Comparison of ENCODE assay signal across 19 cellular contexts in genomic region chr11:122398167-122398566, GRCh38.
DNase-seq lines count a peak whose midpoint lies in the region; ATAC-seq, FAIRE-seq and TF ChIP-seq lines count a peak whose summit lies in the region.
"Had no signal": no experiment of that assay in that cellular context is flagged by ENCODE, and none has a peak within 500 bp of the region (broad histone marks: within the 10 kb centered on the region; RNA-seq: fewer than 3 reads in every experiment).

No MANE protein-coding gene starts in this region.

- POLR2A ChIA-PET in HEK293T (lab: Yijun Ruan, JAX) = no interaction called here

- peak overlapping the region; percentile 61 for H3K4me3 Mint-ChIP-seq in natural killer cell treated with Interleukin-12 subunit alpha and Interleukin-12 subunit beta and Interleukin-15 and Interleukin-18, amount 100 ng/mL, for 72 hours
- H3K4me3 Mint-ChIP-seq in natural killer cell (no peak overlapping the region), immature natural killer cell (no peak overlapping the region)
- H3K4me3 Mint-ChIP-seq: central memory CD8-positive, alpha-beta T cell; naive thymus-derived CD8-positive, alpha-beta T cell; T-helper 17 cell had no signal

- WGBS in body of pancreas, 2 donors = 45 to 64% methylated on average over 1 of the region's 1 CpG

- no peak overlapping the region for H3K27ac Mint-ChIP-seq in natural killer cell treated with Interleukin-12 subunit alpha and Interleukin-12 subunit beta and Interleukin-15 and Interleukin-18, amount 100 ng/mL, for 72 hours
- H3K27ac Mint-ChIP-seq in natural killer cell (no peak overlapping the region), immature natural killer cell (no peak overlapping the region)
- H3K27ac Mint-ChIP-seq: naive thymus-derived CD8-positive, alpha-beta T cell; T-helper 17 cell had no signal

- no peak for TF ChIP-seq POLR2A in body of pancreas (IDR thresholded peaks at IDR 0.05)

- FAIRE-seq in urothelium cell line (lab: Jason Lieb, UNC) = no peak

- H3K27me3 ChIP-seq in body of pancreas = no peaks in the 10 kb centered on the region
- H3K27me3 ChIP-seq: Peyer's patch, vagina had no signal

- H3K9me3 Mint-ChIP-seq in natural killer cell treated with Interleukin-12 subunit alpha and Interleukin-12 subunit beta and Interleukin-15 and Interleukin-18, amount 100 ng/mL, for 72 hours = no peaks in the 10 kb centered on the region
- H3K9me3 Mint-ChIP-seq in natural killer cell (no peaks in the 10 kb centered on the region), immature natural killer cell (peaks cover 0 to 1% (median 0%) of the 10 kb centered on the region in 6 donors)
- H3K9me3 Mint-ChIP-seq: central memory CD8-positive, alpha-beta T cell had no signal

- intact Hi-C loops in natural killer cell (cut with micrococcal nuclease) (no loop called here), body of pancreas (cut with DNase I) (no loop called here)

- H3K27me3 Mint-ChIP-seq in natural killer cell treated with Interleukin-12 subunit alpha and Interleukin-12 subunit beta and Interleukin-15 and Interleukin-18, amount 100 ng/mL, for 72 hours = peaks cover 17 to 18% of the 10 kb centered on the region in 2 donors
- peaks cover 0 to 6% of the 10 kb centered on the region in 2 donors for H3K27me3 Mint-ChIP-seq in natural killer cell (ENCODE audit: low read depth in 2 of 2)
- H3K27me3 Mint-ChIP-seq in immature natural killer cell (ENCODE audit: low read depth in 3 of 3) = peaks cover 2 to 9% (median 3%) of the 10 kb centered on the region in 3 donors
- H3K27me3 Mint-ChIP-seq: central memory CD8-positive, alpha-beta T cell; T-helper 17 cell had no signal

- CTCF ChIA-PET in HEK293T (lab: Yijun Ruan, JAX) = no interaction called here

- no peaks in the 10 kb centered on the region for H3K36me3 Mint-ChIP-seq in natural killer cell treated with Interleukin-12 subunit alpha and Interleukin-12 subunit beta and Interleukin-15 and Interleukin-18, amount 100 ng/mL, for 72 hours
- no peaks in the 10 kb centered on the region for H3K36me3 Mint-ChIP-seq in natural killer cell
- no peaks in the 10 kb centered on the region for H3K36me3 Mint-ChIP-seq in immature natural killer cell
- H3K36me3 Mint-ChIP-seq: naive thymus-derived CD8-positive, alpha-beta T cell had no signal

- H3K4me1 Mint-ChIP-seq in natural killer cell treated with Interleukin-12 subunit alpha and Interleukin-12 subunit beta and Interleukin-15 and Interleukin-18, amount 100 ng/mL, for 72 hours (ENCODE audit: low read depth in 2 of 2) = peaks cover 0 to 15% of the 10 kb centered on the region in 2 donors
- no peaks in the 10 kb centered on the region for H3K4me1 Mint-ChIP-seq in natural killer cell
- H3K4me1 Mint-ChIP-seq in immature natural killer cell = no peaks in the 10 kb centered on the region
- H3K4me1 Mint-ChIP-seq: central memory CD8-positive, alpha-beta T cell; naive thymus-derived CD8-positive, alpha-beta T cell; T-helper 17 cell had no signal

- H3K27ac ChIP-seq in body of pancreas = no peak overlapping the region
- H3K27ac ChIP-seq: Peyer's patch, vagina had no signal

- no peaks in the 10 kb centered on the region for H3K9me3 ChIP-seq in body of pancreas
- H3K9me3 ChIP-seq: Peyer's patch, vagina had no signal

- no peak for DNase-seq in natural killer cell treated with Interleukin-12 subunit alpha and Interleukin-12 subunit beta and Interleukin-15 and Interleukin-18, amount 100 ng/mL, for 72 hours (ENCODE audit: low spot score)
- DNase-seq in natural killer cell (no peak), body of pancreas (no peak), stromal cell of bone marrow (ENCODE audit: low read depth) (peak; percentile 43), urothelium cell line (ENCODE audit: low spot score) (no peak), HEK293T (ENCODE audit: extremely low spot score) (no peak), immature natural killer cell (no peak)
- DNase-seq: activated CD4-positive, alpha-beta T cell treated with anti-CD3 and anti-CD28 coated beads, Interleukin-2, amount 50 U/mL, for 1 hour; activated gamma-delta T cell treated with Interleukin-2 at 50 U/mL for 16 hours; hypothalamus; naive thymus-derived CD8-positive, alpha-beta T cell; NCI-H1436; NCI-H524; Peyer's patch; stimulated activated CD4-positive, alpha-beta T cell treated with anti-CD3 and anti-CD28 coated beads, Interleukin-2, amount 100 ng/mL, for 48 hours; T-helper 17 cell had no signal

- H3K4me1 ChIP-seq in body of pancreas = no peaks in the 10 kb centered on the region
- H3K4me1 ChIP-seq: Peyer's patch, vagina had no signal

- no peak overlapping the region for H3K4me3 ChIP-seq in body of pancreas
- H3K4me3 ChIP-seq: Peyer's patch, vagina had no signal

- ATAC-seq in natural killer cell treated with Interleukin-12 subunit alpha and Interleukin-12 subunit beta and Interleukin-15 and Interleukin-18, amount 100 ng/mL, for 72 hours = peak; percentile 20 to 65
- ATAC-seq in natural killer cell = no peak
- ATAC-seq in HG03378 (IDR thresholded peaks at IDR 0.05; ENCODE audit: unreplicated experiment) = peak; percentile 71
- peak; percentile 24 for ATAC-seq in body of pancreas
- ATAC-seq: naive thymus-derived CD8-positive, alpha-beta T cell; T-helper 17 cell had no signal

- no peaks in the 10 kb centered on the region for H3K36me3 ChIP-seq in body of pancreas (replicated peaks in 1 of 2; ENCODE audit: insufficient read depth in 1 of 2, low read depth in 2 of 2)
- H3K36me3 ChIP-seq: Peyer's patch, vagina had no signal

- TF ChIP-seq CTCF in natural killer cell (IDR thresholded peaks at IDR 0.05) (no peak), body of pancreas (IDR thresholded peaks at IDR 0.05) (no peak)

TF ChIP-seq in HEK293T, 16 proteins besides CTCF, POLR2A, EP300 and RAD21:
- TF ChIP-seq SP1 (IDR thresholded peaks at IDR 0.05) (no peak), ELF4 (IDR thresholded peaks at IDR 0.05) (no peak), FOXM1 (IDR thresholded peaks at IDR 0.05; ENCODE audit: borderline replicate concordance) (no peak), CTBP1 (IDR thresholded peaks at IDR 0.05; ENCODE audit: borderline replicate concordance) (no peak), HDGF (IDR thresholded peaks at IDR 0.05; ENCODE audit: borderline replicate concordance) (no peak), L3MBTL2 (conservative IDR thresholded peaks at IDR 0.05) (no peak), NFRKB (IDR thresholded peaks at IDR 0.05) (no peak), ZNF384 (IDR thresholded peaks at IDR 0.05) (no peak), SUZ12 (IDR thresholded peaks at IDR 0.05) (no peak), BHLHE40 (IDR thresholded peaks at IDR 0.05; ENCODE audit: borderline replicate concordance) (no peak), LEF1 (IDR thresholded peaks at IDR 0.05; ENCODE audit: borderline replicate concordance) (no peak), FOXA1 (IDR thresholded peaks at IDR 0.05) (no peak)
TF ChIP-seq in HEK293T: peak in this region for 0.

Comparison
In these comparisons a context has a peak if more than half of its experiments do, and no peak if none do; other contexts are left out.
1. ATAC-seq: peak in natural killer cell treated with Interleukin-12 subunit alpha and Interleukin-12 subunit beta and Interleukin-15 and Interleukin-18, amount 100 ng/mL, for 72 hours (2 of 2), HG03378 (single experiment) and body of pancreas (single experiment); none in natural killer cell (0 of 3).